20 cellular contexts compared by ENCODE assay signal in genomic region chr15:96349933-96350292, GRCh38. TPM values are rescaled to one million over a fixed set of nuclear protein-coding genes. Genes with fewer than 3 reads are reported as not detected.
DNase-seq lines count a peak whose midpoint lies in the region; ATAC-seq and TF ChIP-seq lines count a peak whose summit lies in the region.
"Had no signal": no experiment of that assay in that cellular context is flagged by ENCODE, and none has a peak within 500 bp of the region (broad histone marks: within the 10 kb centered on the region; RNA-seq: fewer than 3 reads in every experiment).

No MANE protein-coding gene starts in this region.

- H3K36me3 ChIP-seq in right atrium auricular region: no peaks in the 10 kb centered on the region
- no peaks in the 10 kb centered on the region for H3K36me3 ChIP-seq in gastroesophageal sphincter
- no peaks in the 10 kb centered on the region for H3K36me3 ChIP-seq in vagina

- H3K4me1 ChIP-seq in right atrium auricular region: peaks cover 0 to 37% of the 10 kb centered on the region in 2 donors
- H3K4me1 ChIP-seq in gastroesophageal sphincter: peaks cover 0 to 91% (median 8%) of the 10 kb centered on the region in 3 donors
- peaks cover 42% of the 10 kb centered on the region for H3K4me1 ChIP-seq in vagina

- intact Hi-C loops in left cardiac atrium (cut with DNase I) (loop anchor here (5.0 to 10.0 kb wide), 5 partner anchors 235 to 1325 kb away; no protein-coding TSS in a partner anchor), vagina (cut with DNase I) (loop anchor here (5.0 kb wide), 1 partner anchor 1607 kb away; no protein-coding TSS in a partner anchor)

- H3K9me3 Mint-ChIP-seq in progenitor cell of endocrine pancreas (ENCODE audit: low read depth): no peaks in the 10 kb centered on the region
- H3K9me3 Mint-ChIP-seq: activated naive CD8-positive, alpha-beta T cell treated with anti-CD3 and anti-CD28 coated beads, Interleukin-2, amount 50 U/mL, for 24 hours; activated T-cell treated with anti-CD3 and anti-CD28 coated beads, Interleukin-2, amount 50 U/mL, for 72 hours had no signal

- ATAC-seq in left cardiac atrium (no peak), gastroesophageal sphincter (no peak)
- ATAC-seq: activated naive CD8-positive, alpha-beta T cell treated with anti-CD3 and anti-CD28 coated beads, Interleukin-2, amount 50 U/mL, for 24 hours; activated T-cell treated with anti-CD3 and anti-CD28 coated beads, Interleukin-2, amount 50 U/mL, for 72 hours had no signal

- no peak for TF ChIP-seq POLR2A in gastroesophageal sphincter (IDR thresholded peaks at IDR 0.05)
- no peak for TF ChIP-seq POLR2A in vagina (IDR thresholded peaks at IDR 0.05)

- no peak overlapping the region for H3K4me3 ChIP-seq in right atrium auricular region
- H3K4me3 ChIP-seq in gastroesophageal sphincter: peak overlapping the region in 1 of 2 donors; percentile 87
- H3K4me3 ChIP-seq in vagina: no peak overlapping the region
- H3K4me3 ChIP-seq: MG63 had no signal

- peaks cover 32% of the 10 kb centered on the region for H3K4me1 Mint-ChIP-seq in progenitor cell of endocrine pancreas (ENCODE audit: low read depth)
- H3K4me1 Mint-ChIP-seq: activated naive CD8-positive, alpha-beta T cell treated with anti-CD3 and anti-CD28 coated beads, Interleukin-2, amount 50 U/mL, for 24 hours had no signal

- peak overlapping the region; percentile 42 for H3K27ac Mint-ChIP-seq in progenitor cell of endocrine pancreas
- H3K27ac Mint-ChIP-seq: activated naive CD8-positive, alpha-beta T cell treated with anti-CD3 and anti-CD28 coated beads, Interleukin-2, amount 50 U/mL, for 24 hours; activated T-cell treated with anti-CD3 and anti-CD28 coated beads, Interleukin-2, amount 50 U/mL, for 72 hours; CD8-positive, alpha-beta memory T cell had no signal

- no peak overlapping the region for H3K4me3 Mint-ChIP-seq in progenitor cell of endocrine pancreas (ENCODE audit: low read depth)
- H3K4me3 Mint-ChIP-seq: activated naive CD8-positive, alpha-beta T cell treated with anti-CD3 and anti-CD28 coated beads, Interleukin-2, amount 50 U/mL, for 24 hours; activated T-cell treated with anti-CD3 and anti-CD28 coated beads, Interleukin-2, amount 50 U/mL, for 72 hours; CD8-positive, alpha-beta memory T cell had no signal

- TF ChIP-seq CTCF in right atrium auricular region (IDR thresholded peaks at IDR 0.05) (no peak), gastroesophageal sphincter (IDR thresholded peaks at IDR 0.05) (no peak), progenitor cell of endocrine pancreas (IDR thresholded peaks at IDR 0.05; ENCODE audit: unreplicated experiment) (no peak), vagina (IDR thresholded peaks at IDR 0.05) (no peak), GM10248 (IDR thresholded peaks at IDR 0.05; ENCODE audit: control extremely low read depth, extremely low read depth, low read depth, missing control alignments) (no peak)

- WGBS in gastroesophageal sphincter (ENCODE audit: low coverage in 1 of 2), 2 donors: 0% methylated on average over 1 of the region's 1 CpG

- H3K36me3 Mint-ChIP-seq in progenitor cell of endocrine pancreas (ENCODE audit: insufficient read depth): peaks cover 3% of the 10 kb centered on the region
- H3K36me3 Mint-ChIP-seq: CD8-positive, alpha-beta memory T cell had no signal

- H3K27ac ChIP-seq in right atrium auricular region: peak overlapping the region; percentile 77 to 97
- H3K27ac ChIP-seq in gastroesophageal sphincter: peak overlapping the region; percentile 75 to 98 (median 94)
- peak overlapping the region; percentile 99 for H3K27ac ChIP-seq in vagina

- CTCF ChIA-PET in GM10248 (lab: Yijun Ruan, JAX): no interaction called here

- DNase-seq in right atrium auricular region (ENCODE audit: low spot score) (no peak), left cardiac atrium (no peak), progenitor cell of endocrine pancreas (ENCODE audit: low spot score, unreplicated experiment) (no peak), vagina (ENCODE audit: extremely low spot score in 2 of 2) (no peak), GM10248 (ENCODE audit: extremely low spot score) (no peak), retina (no peak), NCI-H1092 (lab: John Stamatoyannopoulos, UW) (no peak)
- DNase-seq: activated CD4-positive, alpha-beta T cell treated with anti-CD3 and anti-CD28 coated beads, Interleukin-2, amount 50 U/mL, for 4 hours; activated naive CD8-positive, alpha-beta T cell treated with anti-CD3 and anti-CD28 coated beads, Interleukin-2, amount 50 U/mL, for 24 hours; activated T-cell treated with anti-CD3 and anti-CD28 coated beads, Interleukin-2, amount 50 U/mL, for 72 hours; CD8-positive, alpha-beta memory T cell; cerebellar nuclear complex; EL; H7; islet precursor cell; MG63; NCI-H2029; NCI-H526; SK-N-SH had no signal

- H3K27me3 ChIP-seq in right atrium auricular region: no peaks in the 10 kb centered on the region
- H3K27me3 ChIP-seq in gastroesophageal sphincter: no peaks in the 10 kb centered on the region
- H3K27me3 ChIP-seq in vagina: no peaks in the 10 kb centered on the region
- H3K27me3 ChIP-seq: MG63 had no signal

- H3K9me3 ChIP-seq in right atrium auricular region: no peaks in the 10 kb centered on the region
- no peaks in the 10 kb centered on the region for H3K9me3 ChIP-seq in gastroesophageal sphincter
- no peaks in the 10 kb centered on the region for H3K9me3 ChIP-seq in vagina
- H3K9me3 ChIP-seq: MG63, SK-N-SH had no signal

- TF ChIP-seq EP300 in gastroesophageal sphincter (IDR thresholded peaks at IDR 0.05): no peak

- POLR2A ChIA-PET in GM10248 (lab: Yijun Ruan, JAX): no interaction called here

- H3K27me3 Mint-ChIP-seq in progenitor cell of endocrine pancreas: peaks cover 87% of the 10 kb centered on the region

RNA-seq across cellular contexts. Expression of gene NR2F2, which starts 19.4 kb away (rescaled TPM):
- 10 to 100 TPM; 25.0 to 26.7 TPM for total RNA-seq in right atrium auricular region
- total RNA-seq in left cardiac atrium: 10 to 100 TPM; 41.2 to 43.5 TPM
- 100 to 1,000 TPM in 1 of 4 donors, 10 to 100 TPM in 3; 82.7 to 126 (median 91.8) TPM for total RNA-seq in gastroesophageal sphincter
- 40.3 and 48.6 TPM in 2 replicates for total RNA-seq in progenitor cell of endocrine pancreas
- total RNA-seq in vagina: 39.8 TPM
- total RNA-seq: activated T-cell treated with anti-CD3 and anti-CD28 coated beads, Interleukin-2, amount 50 U/mL, for 72 hours; CD8-positive, alpha-beta memory T cell had no signal
